ENCODE assay signal across 24 cellular contexts in the genomic region with DNA sequence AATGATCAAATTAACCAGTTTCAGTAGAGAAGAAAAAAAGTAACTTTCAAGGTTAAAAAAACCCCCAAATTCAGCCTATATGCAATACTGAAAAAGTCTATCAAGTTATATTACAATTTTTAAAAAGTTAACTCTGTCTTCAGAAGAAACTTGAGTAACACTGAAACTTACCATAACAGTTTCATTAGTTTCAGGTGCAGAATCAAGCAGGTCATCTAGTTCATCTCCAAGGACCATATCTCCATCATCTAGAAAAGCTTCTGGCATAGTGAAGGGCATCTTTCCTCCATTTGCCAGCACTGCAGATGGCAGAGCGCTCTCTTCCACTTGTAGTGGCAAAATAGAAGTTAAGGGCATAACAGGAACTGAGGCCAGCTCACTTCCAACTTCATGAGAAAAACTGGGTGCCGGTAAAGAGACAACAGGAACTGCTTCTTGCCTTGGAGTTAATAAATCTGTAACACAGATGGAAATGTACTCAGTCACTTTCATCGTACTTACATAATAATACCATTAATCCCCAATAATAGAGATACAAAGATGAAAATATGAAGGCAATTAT. TPM values are rescaled to one million over a fixed set of nuclear protein-coding genes. Genes with fewer than 3 reads are reported as not detected.
A peak's percentile ranks its signal among the peaks of the same experiment; 100 is the strongest.
DNase-seq lines count a peak whose midpoint lies in the region; ATAC-seq, FAIRE-seq and TF ChIP-seq lines count a peak whose summit lies in the region.
"Had no signal": no experiment of that assay in that cellular context is flagged by ENCODE, and none has a peak within 500 bp of the region (broad histone marks: within the 10 kb centered on the region; RNA-seq: fewer than 3 reads in every experiment).

No MANE protein-coding gene starts in this region.

- H3K36me3 ChIP-seq in OCI-LY3 (replicated peaks; ENCODE audit: low read depth, low read length) (peaks cover 45% of the 10 kb centered on the region), OCI-LY7 (ENCODE audit: insufficient read depth, low read length) (peaks cover 87% of the 10 kb centered on the region)
- H3K36me3 ChIP-seq: ovary had no signal

- no peaks in the 10 kb centered on the region for H3K9me2 ChIP-seq in OCI-LY7 (ENCODE audit: insufficient read depth, low read length)

- H4K20me1 ChIP-seq in OCI-LY3 (ENCODE audit: insufficient read depth, low read length), result no peaks in the 10 kb centered on the region
- no peaks in the 10 kb centered on the region for H4K20me1 ChIP-seq in OCI-LY7 (ENCODE audit: insufficient read depth, low read length)

- no peaks in the 10 kb centered on the region for H3K27me3 Mint-ChIP-seq in activated naive CD8-positive, alpha-beta T cell
- no peaks in the 10 kb centered on the region for H3K27me3 Mint-ChIP-seq in activated naive CD8-positive, alpha-beta T cell treated with anti-CD3 and anti-CD28 coated beads, Interleukin-2, amount 50 U/mL, for 24 hours
- H3K27me3 Mint-ChIP-seq in stimulated activated memory B cell treated with anti-CD40 and anti-IgM and Interleukin-4, amounts not matched to agents 10 μg/mL and 1 μg/mL and 100 μg/mL, for 72 hours, result no peaks in the 10 kb centered on the region
- H3K27me3 Mint-ChIP-seq: naive thymus-derived CD4-positive, alpha-beta T cell had no signal

- H3K36me3 Mint-ChIP-seq in activated naive CD8-positive, alpha-beta T cell, result peaks cover 10% of the 10 kb centered on the region
- H3K36me3 Mint-ChIP-seq in activated naive CD8-positive, alpha-beta T cell treated with anti-CD3 and anti-CD28 coated beads, Interleukin-2, amount 50 U/mL, for 24 hours (ENCODE audit: low read depth), result peaks cover 43% of the 10 kb centered on the region
- peaks cover 40% of the 10 kb centered on the region for H3K36me3 Mint-ChIP-seq in stimulated activated memory B cell treated with anti-CD40 and anti-IgM and Interleukin-4, amounts not matched to agents 10 μg/mL and 1 μg/mL and 100 μg/mL, for 72 hours

- H2AFZ ChIP-seq in OCI-LY3 (ENCODE audit: low read depth, low read length), result no peak overlapping the region
- no peak overlapping the region for H2AFZ ChIP-seq in OCI-LY7 (ENCODE audit: low read length)

- CTCF ChIA-PET in OCI-LY7 (lab: Charles Lee; ENCODE audit: unreplicated experiment), result no interaction called here

- H3K4me1 ChIP-seq in OCI-LY3 (ENCODE audit: low read length) (peaks cover 73% of the 10 kb centered on the region), OCI-LY7 (ENCODE audit: insufficient read depth, low read length, poor library complexity, severe bottlenecking) (peaks cover 51% of the 10 kb centered on the region)
- H3K4me1 ChIP-seq: right atrium auricular region had no signal

- peaks cover 6% of the 10 kb centered on the region for H3K4me1 Mint-ChIP-seq in activated naive CD8-positive, alpha-beta T cell (ENCODE audit: low read depth)
- peaks cover 6% of the 10 kb centered on the region for H3K4me1 Mint-ChIP-seq in activated naive CD8-positive, alpha-beta T cell treated with anti-CD3 and anti-CD28 coated beads, Interleukin-2, amount 50 U/mL, for 24 hours
- peaks cover 35% of the 10 kb centered on the region for H3K4me1 Mint-ChIP-seq in stimulated activated memory B cell treated with anti-CD40 and anti-IgM and Interleukin-4, amounts not matched to agents 10 μg/mL and 1 μg/mL and 100 μg/mL, for 72 hours

- H3K4me3 ChIP-seq in OCI-LY3 (ENCODE audit: low read length) (peak overlapping the region; percentile 46), OCI-LY7 (ENCODE audit: low read depth, low read length, poor library complexity, severe bottlenecking) (no peak overlapping the region)
- H3K4me3 ChIP-seq: dorsolateral prefrontal cortex, heart right ventricle, ovary, right atrium auricular region had no signal

- H3K27me3 ChIP-seq in OCI-LY3 (ENCODE audit: low read depth, low read length), result no peaks in the 10 kb centered on the region
- H3K27me3 ChIP-seq: dorsolateral prefrontal cortex, heart right ventricle, ovary, right atrium auricular region had no signal

- FAIRE-seq in GM18507 (lab: Jason Lieb, UNC), result peak; percentile 50
- FAIRE-seq in frontal cortex (lab: Jason Lieb, UNC), result no peak

- H3K4me2 ChIP-seq in OCI-LY3 (ENCODE audit: low read length) (peak overlapping the region; percentile 84), OCI-LY7 (ENCODE audit: low read length) (no peak overlapping the region)

- TF ChIP-seq CTCF in OCI-LY3 (IDR thresholded peaks at IDR 0.05; ENCODE audit: low read depth, low read length) (no peak), OCI-LY7 (conservative IDR thresholded peaks at IDR 0.05; ENCODE audit: low read length) (no peak)

- H3K27ac ChIP-seq in OCI-LY3 (ENCODE audit: low read length), result peak overlapping the region; percentile 93
- no peak overlapping the region for H3K27ac ChIP-seq in OCI-LY7 (ENCODE audit: low read depth, low read length, poor library complexity, severe bottlenecking)
- H3K27ac ChIP-seq: dorsolateral prefrontal cortex, heart right ventricle, ovary, right atrium auricular region had no signal

- H3K9ac ChIP-seq in OCI-LY3 (ENCODE audit: low read length), result peak overlapping the region; percentile 50

- peak overlapping the region; percentile 58 for H3K27ac Mint-ChIP-seq in activated naive CD8-positive, alpha-beta T cell
- no peak overlapping the region for H3K27ac Mint-ChIP-seq in activated naive CD8-positive, alpha-beta T cell treated with anti-CD3 and anti-CD28 coated beads, Interleukin-2, amount 50 U/mL, for 24 hours
- H3K27ac Mint-ChIP-seq in stimulated activated memory B cell treated with anti-CD40 and anti-IgM and Interleukin-4, amounts not matched to agents 10 μg/mL and 1 μg/mL and 100 μg/mL, for 72 hours, result peak overlapping the region; percentile 72

- no peak for ATAC-seq in activated naive CD8-positive, alpha-beta T cell treated with anti-CD3 and anti-CD28 coated beads, Interleukin-2, amount 50 U/mL, for 24 hours
- no peak for ATAC-seq in stimulated activated memory B cell treated with anti-CD40 and anti-IgM and Interleukin-4, amounts not matched to agents 10 μg/mL and 1 μg/mL and 100 μg/mL, for 72 hours
- ATAC-seq: activated naive CD4-positive, alpha-beta T cell treated with anti-CD3 and anti-CD28 coated beads, Interleukin-2, amount 50 U/mL, for 72 hours; activated T-cell treated with anti-CD3 and anti-CD28 coated beads, Interleukin-2, amount 50 U/mL, for 4 hours; heart right ventricle; naive thymus-derived CD4-positive, alpha-beta T cell had no signal

- no peak for DNase-seq in activated naive CD8-positive, alpha-beta T cell treated with anti-CD3 and anti-CD28 coated beads, Interleukin-2, amount 50 U/mL, for 24 hours
- no peak for DNase-seq in GM18507 (ENCODE audit: extremely low spot score, insufficient read length, low read depth)
- DNase-seq in frontal cortex (ENCODE audit: low spot score in 2 of 2), result no peak
- no peak for DNase-seq in OCI-LY7 (ENCODE audit: low spot score)
- no peak for DNase-seq in G401 (ENCODE audit: low spot score)
- DNase-seq: ACHN; activated CD4-positive, alpha-beta T cell treated with anti-CD3 and anti-CD28 coated beads, Interleukin-2, amount 50 U/mL, for 4 hours; activated T-cell treated with anti-CD3 and anti-CD28 coated beads, Interleukin-2, amount 50 U/mL, for 4 hours; C1 segment of cervical spinal cord; dorsolateral prefrontal cortex; GOT3; heart right ventricle; naive thymus-derived CD4-positive, alpha-beta T cell; NCI-H1105 treated with DMSO at 0.1 percent for 48 hours; NCI-H2081; NCI-H345; ovary; stimulated activated CD4-positive, alpha-beta T cell treated with anti-CD3 and anti-CD28 coated beads, Interleukin-12 subunit alpha, Interleukin-12 subunit beta, amount 100 ng/mL, for 4 hours; substantia nigra had no signal

- in situ Hi-C loops in G401 (cut with HindIII; ENCODE audit: low sequenced_read_pairs), result no loop called here

- BruUV-seq in OCI-LY7 (replicated peaks; lab: Mats Ljungman, UMichigan), result no TSS peak

- no peak overlapping the region for H3K4me3 Mint-ChIP-seq in activated naive CD8-positive, alpha-beta T cell
- no peak overlapping the region for H3K4me3 Mint-ChIP-seq in activated naive CD8-positive, alpha-beta T cell treated with anti-CD3 and anti-CD28 coated beads, Interleukin-2, amount 50 U/mL, for 24 hours
- no peak overlapping the region for H3K4me3 Mint-ChIP-seq in stimulated activated memory B cell treated with anti-CD40 and anti-IgM and Interleukin-4, amounts not matched to agents 10 μg/mL and 1 μg/mL and 100 μg/mL, for 72 hours
- H3K4me3 Mint-ChIP-seq: activated T-cell treated with anti-CD3 and anti-CD28 coated beads, Interleukin-2, amount 50 U/mL, for 4 hours; naive thymus-derived CD4-positive, alpha-beta T cell had no signal

- H3K9me3 Mint-ChIP-seq in activated naive CD8-positive, alpha-beta T cell (ENCODE audit: low read depth), result no peaks in the 10 kb centered on the region
- H3K9me3 Mint-ChIP-seq in activated naive CD8-positive, alpha-beta T cell treated with anti-CD3 and anti-CD28 coated beads, Interleukin-2, amount 50 U/mL, for 24 hours, result no peaks in the 10 kb centered on the region
- H3K9me3 Mint-ChIP-seq in stimulated activated memory B cell treated with anti-CD40 and anti-IgM and Interleukin-4, amounts not matched to agents 10 μg/mL and 1 μg/mL and 100 μg/mL, for 72 hours, result no peaks in the 10 kb centered on the region
- H3K9me3 Mint-ChIP-seq: activated naive CD4-positive, alpha-beta T cell treated with anti-CD3 and anti-CD28 coated beads, Interleukin-2, amount 50 U/mL, for 72 hours; activated T-cell treated with anti-CD3 and anti-CD28 coated beads, Interleukin-2, amount 50 U/mL, for 4 hours; naive thymus-derived CD4-positive, alpha-beta T cell had no signal

- peaks cover 77% of the 10 kb centered on the region for H3K79me2 ChIP-seq in OCI-LY3 (ENCODE audit: low read length)
- H3K79me2 ChIP-seq in OCI-LY7 (ENCODE audit: insufficient read depth, low read depth, low read length), result no peaks in the 10 kb centered on the region

- POLR2A ChIA-PET in OCI-LY7 (lab: Charles Lee), result interaction anchor here (0.7 kb wide), 1 partner anchor 468 kb away, joined by 3 read pairs; no protein-coding TSS in a partner anchor

- intact Hi-C loops in OCI-LY7 (cut with micrococcal nuclease; ENCODE audit: unreplicated experiment), result no loop called here

- H3K9me3 ChIP-seq in OCI-LY3 (ENCODE audit: insufficient read depth, low read length) (no peaks in the 10 kb centered on the region), OCI-LY7 (ENCODE audit: low read length) (no peaks in the 10 kb centered on the region)
- H3K9me3 ChIP-seq: heart right ventricle, ovary, right atrium auricular region had no signal

RNA-seq across cellular contexts. Expression of gene ZC3H7A, which starts 22.9 kb away (rescaled TPM):
- total RNA-seq in frontal cortex (37.1 TPM), OCI-LY7 (2022) (68.6 and 89.0 TPM in 2 replicates)
- total RNA-seq in OCI-LY7 (2014; rRNA removed; shearing (Covaris generic)), result 28.6 and 32.1 TPM in 2 replicates
- 37.0 and 54.2 TPM in 2 replicates for total RNA-seq in G401 (2014; rRNA removed; shearing (Covaris generic))

RNA-seq across cellular contexts. Expression of gene TXNDC11, which starts 31.5 kb away (rescaled TPM):
- total RNA-seq in frontal cortex, result 8.6 TPM
- total RNA-seq in OCI-LY7 (2014; rRNA removed; shearing (Covaris generic)), result 79.8 and 96.0 TPM in 2 replicates
- total RNA-seq in OCI-LY7 (2022), result 88.6 and 96.7 TPM in 2 replicates
- 25.4 and 31.9 TPM in 2 replicates for total RNA-seq in G401 (2014; rRNA removed; shearing (Covaris generic))
